Comparison of ENCODE assay signal across 19 cellular contexts in genomic region chr11:69305885-69306540, GRCh38. TPM values are rescaled to one million over a fixed set of nuclear protein-coding genes. Genes with fewer than 3 reads are reported as not detected.
DNase-seq lines count a peak whose midpoint lies in the region; ATAC-seq, FAIRE-seq and TF ChIP-seq lines count a peak whose summit lies in the region.
"Had no signal": no experiment of that assay in that cellular context is flagged by ENCODE, and none has a peak within 500 bp of the region (broad histone marks: within the 10 kb centered on the region; RNA-seq: fewer than 3 reads in every experiment).

No MANE protein-coding gene starts in this region.

- H2AK5ac ChIP-seq in H9 (ENCODE audit: insufficient read length, low read length), result no peak overlapping the region

- H3K27ac Mint-ChIP-seq in H9, result no peak overlapping the region; a peak in 1 of 7 replicates

- no peaks in the 10 kb centered on the region for H3K79me2 ChIP-seq in H9 (ENCODE audit: insufficient read depth, low read length)

- DNase-seq in H9, result no peak
- peak; percentile 75 for DNase-seq in kidney
- peak; percentile 67 for DNase-seq in posterior vena cava (ENCODE audit: low spot score)
- DNase-seq in NCI-H1417 (lab: John Stamatoyannopoulos, UW), result no peak
- DNase-seq: ACHN, MG63, NCI-H1048, NCI-H146, NCI-H2081 treated with DMSO at 0.1 percent for 48 hours, NCI-H510A treated with DMSO at 0.1 percent for 48 hours, NCI-H82 had no signal

- H3K4ac ChIP-seq in H9 (ENCODE audit: low read depth, low read length), result no peak overlapping the region

- H3K9ac ChIP-seq in H9 (ENCODE audit: extremely low read depth, insufficient read length, low read length) (no peak overlapping the region), kidney (ENCODE audit: low read length in 2 of 2) (no peak overlapping the region)

- H2BK5ac ChIP-seq in H9 (ENCODE audit: insufficient read length, low read length), result no peak overlapping the region

- no CpG with 5 or more reads among the region's 11 CpGs for WGBS in H9 (ENCODE audit: extremely low coverage, insufficient read length, low lambda C conversion rate)

- H3K9me3 Mint-ChIP-seq in H9, result no peaks in the 10 kb centered on the region

- H3K23me2 ChIP-seq in H9 (ENCODE audit: insufficient read length, low read depth, low read length, poor library complexity, severe bottlenecking), result no peaks in the 10 kb centered on the region

- peaks cover 3 to 8% of the 10 kb centered on the region in 2 experiments for H3K4me1 Mint-ChIP-seq in H9

- 0 out of 2 replicates have a peak, but pooled peaks have one; percentile 31 for TF ChIP-seq EP300 in Ishikawa (IDR thresholded peaks at IDR 0.05; ENCODE audit: borderline replicate concordance)

- H3K79me1 ChIP-seq in H9 (ENCODE audit: insufficient read depth, low read depth, low read length, poor library complexity, severe bottlenecking), result no peaks in the 10 kb centered on the region

- no peak overlapping the region for H3K23ac ChIP-seq in H9 (ENCODE audit: insufficient read length, low read depth, low read length)

- H3K27me3 Mint-ChIP-seq in H9 (ENCODE audit: low read depth), result peaks cover 8% of the 10 kb centered on the region

- H3K14ac ChIP-seq in H9 (ENCODE audit: insufficient read depth, low read length), result peak overlapping the region; percentile 30; the same call in 1 of the 2 replicates

- ATAC-seq in GM19023 (IDR thresholded peaks at IDR 0.05; ENCODE audit: unreplicated experiment) (no peak), GM18873 (IDR thresholded peaks at IDR 0.05; ENCODE audit: low FRiP score, unreplicated experiment) (no peak)

- no peak overlapping the region for H3K4me3 ChIP-seq in kidney (ENCODE audit: low read length in 2 of 2)
- H3K4me3 ChIP-seq: MG63, SJSA1 had no signal

- no peak overlapping the region for H3K4me2 ChIP-seq in H9 (ENCODE audit: insufficient read depth, insufficient read length, low read length)

- no peak overlapping the region for H3T11ph ChIP-seq in H9 (ENCODE audit: low read length)

- H3K4me3 Mint-ChIP-seq in H9, result no peak overlapping the region; a peak in 1 of 5 replicates

- no peak overlapping the region for H2BK120ac ChIP-seq in H9 (ENCODE audit: low read depth, low read length, poor library complexity, severe bottlenecking)

- no peaks in the 10 kb centered on the region for H3K9me3 ChIP-seq in H9 (ENCODE audit: control insufficient read depth, low read depth, low read length)
- no peaks in the 10 kb centered on the region for H3K9me3 ChIP-seq in kidney (ENCODE audit: control insufficient read depth in 1 of 2, low read length in 2 of 2)
- H3K9me3 ChIP-seq: MG63, SJSA1 had no signal

- H3K27me3 ChIP-seq in H9 (ENCODE audit: insufficient read depth, low read length), result no peaks in the 10 kb centered on the region
- H3K27me3 ChIP-seq: MG63, SJSA1 had no signal

- no peaks in the 10 kb centered on the region for H4K20me1 ChIP-seq in H9 (ENCODE audit: control insufficient read depth, insufficient read depth, insufficient read length)

- H3K4me1 ChIP-seq in H9 (ENCODE audit: insufficient read depth, low read length) (no peaks in the 10 kb centered on the region), kidney (ENCODE audit: control insufficient read depth in 1 of 2, insufficient read depth in 1 of 2, low read depth in 1 of 2, low read length in 2 of 2) (peaks cover 4 to 5% of the 10 kb centered on the region in 2 donors)

- H4K91ac ChIP-seq in H9 (ENCODE audit: insufficient read length, low read depth, low read length), result no peak overlapping the region

- H3K27ac ChIP-seq in H9 (ENCODE audit: insufficient read length, low read depth, low read length) (no peak overlapping the region), kidney (ENCODE audit: low read depth in 2 of 2, low read length in 2 of 2) (no peak overlapping the region)
- H3K27ac ChIP-seq: RWPE1, SJSA1 had no signal

- no peak overlapping the region for H2BK12ac ChIP-seq in H9 (ENCODE audit: insufficient read length, low read depth, low read length)

- no peak overlapping the region for H4K5ac ChIP-seq in H9 (ENCODE audit: insufficient read length, low read depth, low read length)

- no peaks in the 10 kb centered on the region for H3K36me3 Mint-ChIP-seq in H9 (ENCODE audit: insufficient read depth in 1 of 3, low read depth in 3 of 3)

- H2BK15ac ChIP-seq in H9 (ENCODE audit: low read depth, low read length), result no peak overlapping the region

- H3K18ac ChIP-seq in H9 (ENCODE audit: insufficient read length, low read depth, low read length), result no peak overlapping the region

- no peak for FAIRE-seq in kidney (lab: Jason Lieb, UNC)
- FAIRE-seq: D721Med, GM12891, H1 had no signal

- no peak overlapping the region for H3K56ac ChIP-seq in H9 (ENCODE audit: insufficient read length, low read depth, low read length)

- intact Hi-C loops in kidney (cut with DNase I), result no loop called here
- intact Hi-C loops in posterior vena cava (cut with DNase I), result no loop called here

- H3K36me3 ChIP-seq in kidney (ENCODE audit: control insufficient read depth in 1 of 2, insufficient read depth in 2 of 2, low read length in 2 of 2), result no peaks in the 10 kb centered on the region
- H3K36me3 ChIP-seq: MG63 had no signal

- H2AFZ ChIP-seq in H9 (ENCODE audit: low read length), result no peak overlapping the region

- H4K8ac ChIP-seq in H9 (replicated peaks; ENCODE audit: insufficient read length, low read depth, low read length), result no peak overlapping the region

- TF ChIP-seq RAD21 in Ishikawa (IDR thresholded peaks at IDR 0.05; ENCODE audit: low read depth), result no peak

- TF ChIP-seq CTCF in H9 (conservative IDR thresholded peaks at IDR 0.05) (no peak), kidney (IDR thresholded peaks at IDR 0.05; ENCODE audit: borderline replicate concordance, extremely low read depth, insufficient read depth) (no peak)

- no peak overlapping the region for H2BK20ac ChIP-seq in H9 (ENCODE audit: low read depth, low read length, poor library complexity, severe bottlenecking)

TF ChIP-seq in Ishikawa, 13 proteins besides CTCF, POLR2A, EP300 and RAD21:
- TF ChIP-seq MAX (IDR thresholded peaks at IDR 0.05), result no peak
- TF ChIP-seq CEBPB (IDR thresholded peaks at IDR 0.05), result no peak
- TF ChIP-seq FOXM1 (IDR thresholded peaks at IDR 0.05; ENCODE audit: borderline replicate concordance, low read depth), result no peak
- no peak for TF ChIP-seq CREB1 (IDR thresholded peaks at IDR 0.05; ENCODE audit: low read depth)
- no peak for TF ChIP-seq TEAD4 (IDR thresholded peaks at IDR 0.05)
- no peak for TF ChIP-seq REST (IDR thresholded peaks at IDR 0.05; ENCODE audit: low read depth)
- TF ChIP-seq NFIC (IDR thresholded peaks at IDR 0.05), result no peak

RNA-seq across cellular contexts. Expression of gene MYEOV, which starts 12.1 kb away (rescaled TPM):
- total RNA-seq in H9 (2021) (0.15 and 0.22 TPM in 2 replicates), kidney (2.6 TPM), posterior vena cava (under 1 TPM; 0.46 to 0.57 TPM)
- not detected for polyA plus RNA-seq in kidney (ENCODE audit: insufficient read depth, low read depth, low replicate concordance)

Comparison
In these comparisons a context has a peak if more than half of its experiments do, and no peak if none do; other contexts are left out.
1. DNase-seq: peak in kidney (single experiment) and posterior vena cava (single experiment); none in H9 (single experiment) and NCI-H1417 (0 of 3).